Comparison of ENCODE assay signal across 21 cellular contexts in genomic region chr4:27215421-27215820, GRCh38.
"Had no signal": no experiment of that assay in that cellular context is flagged by ENCODE, and none has a peak within 500 bp of the region (broad histone marks: within the 10 kb centered on the region; RNA-seq: fewer than 3 reads in every experiment).

No MANE protein-coding gene starts in this region.

- H3K4me3 ChIP-seq: K562, SJSA1, SK-N-MC had no signal

- H3K4me1 ChIP-seq: SJSA1 had no signal

- H3K27me3 ChIP-seq: SJSA1 had no signal

- H3K9ac ChIP-seq: KMS-11 had no signal

- H3K27ac ChIP-seq: HL-60, KMS-11, SJSA1, SK-N-MC had no signal

- H3K9me3 ChIP-seq: SJSA1 had no signal

- DNase-seq: Kasumi-1, MM.1S, NCI-H1092 treated with DMSO at 0.1 percent for 48 hours, NCI-H1436, NCI-H187, NCI-H2029 treated with DMSO at 0.1 percent for 48 hours, NCI-H2171 treated with DMSO at 0.1 percent for 48 hours, NCI-H345, NCI-H446 treated with DMSO at 0.1 percent for 48 hours, NCI-H510A treated with DMSO at 0.1 percent for 48 hours, NCI-H526, Right ventricle myocardium superior, RPMI8226, SIG-M5 had no signal

- H3K4me2 ChIP-seq: KMS-11 had no signal

- FAIRE-seq: HTR-8/SVneo, K562, RCC 7860 had no signal

- H3K36me3 ChIP-seq: SJSA1 had no signal

- ATAC-seq: K562 had no signal
